ENCODE assay signal across 12 cellular contexts in the genomic region with DNA sequence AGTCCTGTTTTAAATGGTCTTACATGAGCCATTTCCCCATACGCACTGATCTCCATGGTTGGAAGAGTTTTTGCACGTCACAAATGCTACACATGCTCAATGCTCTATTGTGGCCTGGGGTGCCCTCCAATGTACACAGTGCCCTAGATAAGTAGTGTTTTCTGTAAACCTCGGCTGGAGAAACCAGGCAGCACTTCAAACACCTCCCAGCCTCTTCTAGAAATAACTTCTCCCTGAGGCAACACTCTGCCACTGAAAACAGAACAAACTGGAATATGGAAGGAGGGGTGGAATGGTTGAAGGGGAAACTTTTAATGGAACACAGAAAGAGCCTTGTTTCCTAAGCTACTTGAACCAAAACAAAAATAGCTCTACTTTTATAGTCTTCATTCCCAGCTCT.
DNase-seq lines count a peak whose midpoint lies in the region; ATAC-seq and TF ChIP-seq lines count a peak whose summit lies in the region.
"Had no signal": no experiment of that assay in that cellular context is flagged by ENCODE, and none has a peak within 500 bp of the region (broad histone marks: within the 10 kb centered on the region; RNA-seq: fewer than 3 reads in every experiment).

No MANE protein-coding gene starts in this region.

- H3K9me3 Mint-ChIP-seq in natural killer cell treated with Interleukin-12 subunit alpha and Interleukin-12 subunit beta and Interleukin-15 and Interleukin-18, amount 100 ng/mL, for 72 hours: no peaks in the 10 kb centered on the region

- H3K27me3 ChIP-seq in osteoblast (ENCODE audit: insufficient read depth, low read length): no peaks in the 10 kb centered on the region
- no peaks in the 10 kb centered on the region for H3K27me3 ChIP-seq in vagina
- H3K27me3 ChIP-seq: colonic mucosa had no signal

- peak overlapping the region; percentile 49 for H3K27ac ChIP-seq in osteoblast (ENCODE audit: low read depth, low read length)
- H3K27ac ChIP-seq in vagina: peak overlapping the region; percentile 46
- H3K27ac ChIP-seq: C4-2B, colonic mucosa had no signal

- ATAC-seq in left ventricle myocardium superior (peak; percentile 80), GM18909 (IDR thresholded peaks at IDR 0.05; ENCODE audit: poor library complexity, unreplicated experiment) (no peak)
- ATAC-seq in natural killer cell treated with Interleukin-12 subunit alpha and Interleukin-12 subunit beta and Interleukin-15 and Interleukin-18, amount 100 ng/mL, for 72 hours: no peak

- H3K27me3 Mint-ChIP-seq in natural killer cell treated with Interleukin-12 subunit alpha and Interleukin-12 subunit beta and Interleukin-15 and Interleukin-18, amount 100 ng/mL, for 72 hours: peaks cover 0 to 10% of the 10 kb centered on the region in 2 donors

- DNase-seq in NCI-H345 (lab: John Stamatoyannopoulos, UW): peak; percentile 26
- DNase-seq in NCI-H345 treated with DMSO at 0.1 percent for 48 hours (lab: John Stamatoyannopoulos, UW; ENCODE audit: unreplicated experiment): no peak
- DNase-seq in left ventricle myocardium superior: no peak
- DNase-seq in osteoblast (ENCODE audit: insufficient read length, low spot score, missing footprints): no peak
- DNase-seq in vagina (ENCODE audit: extremely low spot score in 2 of 2): no peak
- no peak for DNase-seq in NCI-H2081 (lab: John Stamatoyannopoulos, UW)
- no peak for DNase-seq in natural killer cell treated with Interleukin-12 subunit alpha and Interleukin-12 subunit beta and Interleukin-15 and Interleukin-18, amount 100 ng/mL, for 72 hours (ENCODE audit: low spot score)
- DNase-seq: activated CD8-positive, alpha-beta memory T cell treated with anti-CD3 and anti-CD28 coated beads for 24 hours; colonic mucosa; RPMI8226 had no signal

- intact Hi-C loops in left ventricle myocardium superior (cut with micrococcal nuclease) (no loop called here), vagina (cut with DNase I) (no loop called here)

- H3K4me2 ChIP-seq in osteoblast (ENCODE audit: insufficient read depth, low read length): no peak overlapping the region

- peaks cover 85% of the 10 kb centered on the region for H3K36me3 ChIP-seq in osteoblast (ENCODE audit: insufficient read depth, low read length)
- H3K36me3 ChIP-seq in vagina: peaks cover 0 to 19% of the 10 kb centered on the region in 2 donors
- H3K36me3 ChIP-seq: colonic mucosa had no signal

- H2AFZ ChIP-seq in osteoblast (ENCODE audit: low read length): no peak overlapping the region

- H3K4me3 ChIP-seq in osteoblast (ENCODE audit: insufficient read depth, low read length) (no peak overlapping the region), vagina (no peak overlapping the region)
- H3K4me3 ChIP-seq: colonic mucosa had no signal

- H3K9me3 ChIP-seq in osteoblast (ENCODE audit: low read depth, low read length): no peaks in the 10 kb centered on the region
- H3K9me3 ChIP-seq in vagina: no peaks in the 10 kb centered on the region
- H3K9me3 ChIP-seq: colonic mucosa had no signal

- TF ChIP-seq CTCF in osteoblast (IDR thresholded peaks at IDR 0.05; ENCODE audit: extremely low read depth, low read depth, low read length) (no peak), vagina (IDR thresholded peaks at IDR 0.05) (no peak)

- no peaks in the 10 kb centered on the region for H3K4me1 Mint-ChIP-seq in natural killer cell treated with Interleukin-12 subunit alpha and Interleukin-12 subunit beta and Interleukin-15 and Interleukin-18, amount 100 ng/mL, for 72 hours (ENCODE audit: low read depth in 2 of 2)

- H4K20me1 ChIP-seq in osteoblast (ENCODE audit: insufficient read depth, low read length): peaks cover 9% of the 10 kb centered on the region

- H3K36me3 Mint-ChIP-seq in natural killer cell treated with Interleukin-12 subunit alpha and Interleukin-12 subunit beta and Interleukin-15 and Interleukin-18, amount 100 ng/mL, for 72 hours: no peaks in the 10 kb centered on the region

- H3K4me3 Mint-ChIP-seq in natural killer cell treated with Interleukin-12 subunit alpha and Interleukin-12 subunit beta and Interleukin-15 and Interleukin-18, amount 100 ng/mL, for 72 hours: no peak overlapping the region

- no peak overlapping the region for H3K27ac Mint-ChIP-seq in natural killer cell treated with Interleukin-12 subunit alpha and Interleukin-12 subunit beta and Interleukin-15 and Interleukin-18, amount 100 ng/mL, for 72 hours

- peaks cover 29% of the 10 kb centered on the region for H3K4me1 ChIP-seq in osteoblast (ENCODE audit: insufficient read depth, low read length)
- peaks cover 8% of the 10 kb centered on the region for H3K4me1 ChIP-seq in vagina
- H3K4me1 ChIP-seq: colonic mucosa had no signal

- H3K79me2 ChIP-seq in osteoblast (ENCODE audit: insufficient read depth, low read length): peaks cover 88% of the 10 kb centered on the region

- no peak for TF ChIP-seq POLR2A in vagina (IDR thresholded peaks at IDR 0.05)
